Comparison of ENCODE assay signal across 22 cellular contexts in genomic region chr6:40778186-40778585, GRCh38.
DNase-seq lines count a peak whose midpoint lies in the region; ATAC-seq and TF ChIP-seq lines count a peak whose summit lies in the region.
"Had no signal": no experiment of that assay in that cellular context is flagged by ENCODE, and none has a peak within 500 bp of the region (broad histone marks: within the 10 kb centered on the region; RNA-seq: fewer than 3 reads in every experiment).

No MANE protein-coding gene starts in this region.

- in situ Hi-C loops in astrocyte of the spinal cord (cut with HindIII; ENCODE audit: low sequenced_read_pairs) = no loop called here

- ATAC-seq in GM21423 (IDR thresholded peaks at IDR 0.05; ENCODE audit: unreplicated experiment) = no peak
- no peak for ATAC-seq in HG03571 (IDR thresholded peaks at IDR 0.05; ENCODE audit: unreplicated experiment)
- ATAC-seq: CD8-positive, alpha-beta T cell; gastroesophageal sphincter; GM23338; naive thymus-derived CD4-positive, alpha-beta T cell; stimulated activated naive CD8-positive, alpha-beta T cell treated with anti-CD3 and anti-CD28 coated beads, Interleukin-15, Interleukin-2, amounts not matched to agents 100 U/mL and 50 U/mL, for 24 hours had no signal

- DNase-seq in AG08395 (ENCODE audit: low spot score) = peak; percentile 48
- DNase-seq in HS-5 (ENCODE audit: low read depth) = peak; percentile 67
- peak; percentile 6 for DNase-seq in astrocyte of the spinal cord (ENCODE audit: low read depth, low spot score)
- DNase-seq in iris pigment epithelial cell (ENCODE audit: low read depth) = peak; percentile 8
- DNase-seq in activated CD4-positive, CD25-positive, alpha-beta regulatory T cell (lab: John Stamatoyannopoulos, UW) = no peak
- DNase-seq in anterior cingulate cortex (lab: John Stamatoyannopoulos, UW) = no peak
- DNase-seq: activated CD4-positive, alpha-beta T cell treated with anti-CD3 and anti-CD28 coated beads, Interleukin-2, amount 10 ng/mL, durations not matched to agents 7 days and 5 days; activated CD8-positive, alpha-beta memory T cell treated with anti-CD3 and anti-CD28 coated beads, Interleukin-2, amount 50 U/mL, for 48 hours; activated gamma-delta T cell; amygdala; CD8-positive, alpha-beta T cell; naive thymus-derived CD4-positive, alpha-beta T cell; NCI-H1092 treated with DMSO at 0.1 percent for 48 hours; NCI-H526 treated with DMSO at 0.1 percent for 48 hours; sigmoid colon; stimulated activated naive CD8-positive, alpha-beta T cell treated with anti-CD3 and anti-CD28 coated beads, Interleukin-15, Interleukin-2, amounts not matched to agents 100 U/mL and 50 U/mL, for 24 hours; transverse colon had no signal

- no peak overlapping the region for H3K4me3 ChIP-seq in astrocyte of the spinal cord (ENCODE audit: low read depth, low read length)
- H3K4me3 ChIP-seq: gastroesophageal sphincter, GM23338, sigmoid colon, SK-N-MC, transverse colon had no signal

- TF ChIP-seq CTCF in astrocyte of the spinal cord (IDR thresholded peaks at IDR 0.05; ENCODE audit: low read depth, low read length) = no peak

Comparison
In these comparisons a context has a peak if more than half of its experiments do, and no peak if none do; other contexts are left out.
1. DNase-seq: peak in AG08395 (single experiment), HS-5 (single experiment), astrocyte of the spinal cord (single experiment) and iris pigment epithelial cell (single experiment); none in activated CD4-positive, CD25-positive, alpha-beta regulatory T cell (0 of 4) and anterior cingulate cortex (0 of 58).